ENCODE assay signal across 28 cellular contexts in the genomic region with DNA sequence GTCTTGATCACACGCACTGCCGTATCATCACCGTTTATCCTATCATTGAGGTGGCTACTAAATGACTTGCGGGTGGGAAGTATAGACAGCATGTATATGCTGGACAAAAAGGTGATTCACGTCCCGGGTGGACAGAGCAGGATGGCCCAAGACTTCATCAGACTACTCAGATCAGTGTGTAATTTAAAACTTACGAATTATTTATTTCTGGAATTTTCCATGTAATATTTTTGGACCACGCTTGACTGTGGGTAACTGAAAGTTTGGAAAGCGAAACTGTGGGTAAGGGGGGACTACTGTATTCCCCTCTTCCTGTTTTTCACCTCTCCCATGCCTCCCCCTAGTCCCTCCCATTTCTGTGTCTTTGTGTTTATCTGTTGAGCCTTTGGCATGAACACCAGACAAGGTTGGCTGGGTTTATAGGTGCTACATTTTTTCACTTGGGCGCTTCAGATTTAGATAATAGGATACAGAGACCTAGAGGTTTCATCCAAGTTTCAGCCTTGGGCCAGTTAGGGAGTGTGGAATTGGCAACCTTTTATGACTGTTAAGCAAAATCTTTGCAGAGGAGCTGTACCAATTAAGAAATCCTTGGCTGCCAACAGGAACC. TPM values are rescaled to one million over a fixed set of nuclear protein-coding genes. Genes with fewer than 3 reads are reported as not detected.
A peak's percentile ranks its signal among the peaks of the same experiment; 100 is the strongest.
DNase-seq lines count a peak whose midpoint lies in the region; ATAC-seq and TF ChIP-seq lines count a peak whose summit lies in the region.
"Had no signal": no experiment of that assay in that cellular context is flagged by ENCODE, and none has a peak within 500 bp of the region (broad histone marks: within the 10 kb centered on the region; RNA-seq: fewer than 3 reads in every experiment).

No MANE protein-coding gene starts in this region.

- H4K20me1 ChIP-seq in GM23338 (replicated peaks; ENCODE audit: insufficient read depth): no peaks in the 10 kb centered on the region

- no peaks in the 10 kb centered on the region for H3F3A ChIP-seq in GM23338 (replicated peaks; ENCODE audit: low read depth)

- H3K9me3 ChIP-seq in left ventricle myocardium inferior (replicated peaks): no peaks in the 10 kb centered on the region
- H3K9me3 ChIP-seq in psoas muscle: no peaks in the 10 kb centered on the region
- H3K9me3 ChIP-seq: A549, esophagus squamous epithelium, MG63 had no signal

- H3K4me2 ChIP-seq in GM23338: no peak overlapping the region
- H3K4me2 ChIP-seq: A549 had no signal

- H3K27ac Mint-ChIP-seq in GM23338 (no peak overlapping the region), type B pancreatic cell (no peak overlapping the region)
- H3K27ac Mint-ChIP-seq: activated naive CD4-positive, alpha-beta T cell treated with anti-CD3 and anti-CD28 coated beads for 36 hours; activated T-cell treated with anti-CD3 and anti-CD28 coated beads, Interleukin-2, amount 50 U/mL, for 24 hours; memory B cell; T-helper 1 cell treated with Interleukin-12 subunit alpha and Interleukin-12 subunit beta and Interleukin-4 antibody, amounts not matched to agents 30 μg/mL and 1 μg/mL, for 36 hours had no signal

- H3K4me1 Mint-ChIP-seq in GM23338 (peaks cover 16% of the 10 kb centered on the region), type B pancreatic cell (ENCODE audit: unreplicated experiment) (peaks cover 10% of the 10 kb centered on the region)
- H3K4me1 Mint-ChIP-seq: memory B cell had no signal

- H3K27ac ChIP-seq in GM23338 (ENCODE audit: low read depth) (no peak overlapping the region), VCaP (peak overlapping the region; percentile 28; the same call in 1 of the 2 replicates), left ventricle myocardium inferior (replicated peaks) (peak overlapping the region; percentile 90), psoas muscle (peak overlapping the region; percentile 86)
- H3K27ac ChIP-seq: A549, esophagus squamous epithelium had no signal

- ATAC-seq in GM23338: no peak
- ATAC-seq in psoas muscle: peak in 1 of 4 donors; percentile 1
- ATAC-seq: A549 had no signal

- H3K4me3 Mint-ChIP-seq in GM23338 (no peak overlapping the region), type B pancreatic cell (no peak overlapping the region)
- H3K4me3 Mint-ChIP-seq: activated naive CD4-positive, alpha-beta T cell treated with anti-CD3 and anti-CD28 coated beads for 36 hours; activated T-cell treated with anti-CD3 and anti-CD28 coated beads, Interleukin-2, amount 50 U/mL, for 24 hours; memory B cell; T-helper 1 cell treated with Interleukin-12 subunit alpha and Interleukin-12 subunit beta and Interleukin-4 antibody, amounts not matched to agents 30 μg/mL and 1 μg/mL, for 36 hours had no signal

- intact Hi-C loops in left ventricle myocardium inferior (cut with micrococcal nuclease): no loop called here
- intact Hi-C loops in psoas muscle (cut with DNase I): loop anchor here in 1 of 2 donors (5.0 kb wide), 1 partner anchor 88 kb away; no protein-coding TSS in a partner anchor

- H3K4me1 ChIP-seq in GM23338 (ENCODE audit: insufficient read depth): peaks cover 15% of the 10 kb centered on the region
- H3K4me1 ChIP-seq in left ventricle myocardium inferior: peaks cover 74% of the 10 kb centered on the region
- peaks cover 64% of the 10 kb centered on the region for H3K4me1 ChIP-seq in psoas muscle
- H3K4me1 ChIP-seq: A549, esophagus squamous epithelium had no signal

- H3K9me3 Mint-ChIP-seq in GM23338: no peaks in the 10 kb centered on the region
- no peaks in the 10 kb centered on the region for H3K9me3 Mint-ChIP-seq in type B pancreatic cell
- H3K9me3 Mint-ChIP-seq: activated naive CD4-positive, alpha-beta T cell treated with anti-CD3 and anti-CD28 coated beads for 36 hours; activated T-cell treated with anti-CD3 and anti-CD28 coated beads, Interleukin-2, amount 50 U/mL, for 24 hours; memory B cell; T-helper 1 cell treated with Interleukin-12 subunit alpha and Interleukin-12 subunit beta and Interleukin-4 antibody, amounts not matched to agents 30 μg/mL and 1 μg/mL, for 36 hours had no signal

- H3K4me3 ChIP-seq in GM23338 (no peak overlapping the region), left ventricle myocardium inferior (peak overlapping the region; percentile 22), psoas muscle (no peak overlapping the region)
- H3K4me3 ChIP-seq: A549, esophagus squamous epithelium, MG63 had no signal

- no peaks in the 10 kb centered on the region for H3K9me2 ChIP-seq in GM23338 (ENCODE audit: insufficient read depth)

- H3K36me3 Mint-ChIP-seq in GM23338 (ENCODE audit: low read depth) (no peaks in the 10 kb centered on the region), type B pancreatic cell (no peaks in the 10 kb centered on the region)

- DNase-seq in GM23338 (ENCODE audit: low spot score) (no peak), left ventricle myocardium inferior (no peak), psoas muscle (no peak), cerebellar cortex (ENCODE audit: low spot score) (no peak), type B pancreatic cell (ENCODE audit: extremely low spot score, unreplicated experiment) (no peak), midbrain (lab: John Stamatoyannopoulos, UW) (no peak)
- DNase-seq in activated effector memory CD4-positive, alpha-beta T cell treated with Interleukin-2 at 50 U/mL for 16 hours: no peak
- DNase-seq: activated CD4-positive, alpha-beta T cell treated with anti-CD3 and anti-CD28 coated beads for 4 hours; activated naive CD4-positive, alpha-beta T cell treated with anti-CD3 and anti-CD28 coated beads for 36 hours; activated T-cell treated with anti-CD3 and anti-CD28 coated beads, Interleukin-2, amount 50 U/mL, for 24 hours; DMS79; esophagus squamous epithelium; GF-D8; MG63; NCI-H1694; NCI-H2171; NCI-H524 treated with DMSO at 0.1 percent for 48 hours; stimulated activated CD4-positive, alpha-beta T cell treated with anti-CD3 and anti-CD28 coated beads, Interleukin-12 subunit alpha, Interleukin-12 subunit beta, amount 100 ng/mL, for 4 hours; stimulated activated CD4-positive, alpha-beta T cell treated with anti-CD3 and anti-CD28 coated beads, Interleukin-4, amount 100 ng/mL, for 4 hours; stimulated activated naive CD4-positive, alpha-beta T cell had no signal

- TF ChIP-seq CTCF in GM23338 (conservative IDR thresholded peaks at IDR 0.05; ENCODE audit: low read depth in 2 of 2): no peak
- no peak for TF ChIP-seq CTCF in VCaP (conservative IDR thresholded peaks at IDR 0.05)
- TF ChIP-seq CTCF in left ventricle myocardium inferior (IDR thresholded peaks at IDR 0.05; ENCODE audit: borderline replicate concordance): no peak
- TF ChIP-seq CTCF in psoas muscle (IDR thresholded peaks at IDR 0.05): no peak
- TF ChIP-seq CTCF in type B pancreatic cell (conservative IDR thresholded peaks at IDR 0.05): no peak

- H3K27me3 ChIP-seq in GM23338 (ENCODE audit: insufficient read depth): no peaks in the 10 kb centered on the region
- no peaks in the 10 kb centered on the region for H3K27me3 ChIP-seq in left ventricle myocardium inferior (ENCODE audit: low read depth)
- H3K27me3 ChIP-seq in psoas muscle (ENCODE audit: insufficient read depth in 3 of 3, low read length in 2 of 3): no peaks in the 10 kb centered on the region
- H3K27me3 ChIP-seq: MG63 had no signal

- WGBS in psoas muscle, 3 donors: 47 to 58% (median 50%) methylated on average over 10 of the region's 10 CpGs

- H3K27me3 Mint-ChIP-seq in GM23338 (ENCODE audit: insufficient read depth, low read depth, poor library complexity): peaks cover 4% of the 10 kb centered on the region
- H3K27me3 Mint-ChIP-seq in type B pancreatic cell: no peaks in the 10 kb centered on the region
- H3K27me3 Mint-ChIP-seq: activated T-cell treated with anti-CD3 and anti-CD28 coated beads, Interleukin-2, amount 50 U/mL, for 24 hours had no signal

- H2AFZ ChIP-seq in GM23338: peak overlapping the region; percentile 38; the same call in 1 of the 2 replicates

- no peaks in the 10 kb centered on the region for H3K79me2 ChIP-seq in GM23338 (replicated peaks; ENCODE audit: insufficient read depth)

- H3K36me3 ChIP-seq in GM23338 (ENCODE audit: insufficient read depth) (no peaks in the 10 kb centered on the region), left ventricle myocardium inferior (no peaks in the 10 kb centered on the region), psoas muscle (ENCODE audit: insufficient read depth in 1 of 2, low read depth in 1 of 2) (no peaks in the 10 kb centered on the region)
- H3K36me3 ChIP-seq: esophagus squamous epithelium, MG63 had no signal

TF ChIP-seq in GM23338, 12 proteins besides CTCF, POLR2A, EP300 and RAD21 (continues in another document):
- TF ChIP-seq EZH2 (IDR thresholded peaks at IDR 0.05; ENCODE audit: low read depth, unreplicated experiment): no peak
- TF ChIP-seq STAT1 (IDR thresholded peaks at IDR 0.05; ENCODE audit: unreplicated experiment): no peak
- TF ChIP-seq ETS1 (IDR thresholded peaks at IDR 0.05): no peak
- no peak for TF ChIP-seq CREB1 (CRISPR knock-in tag; IDR thresholded peaks at IDR 0.05; ENCODE audit: low read depth)
- TF ChIP-seq NANOG (IDR thresholded peaks at IDR 0.05; ENCODE audit: borderline replicate concordance): no peak

RNA-seq across cellular contexts. Expression of gene RBM20, which starts 55.8 kb away (rescaled TPM):
- total RNA-seq in GM23338 (2014; rRNA removed; shearing (Covaris generic)): 0.04 and 0.17 TPM in 2 replicates
- polyA plus RNA-seq in GM23338 (2016; fragmentation: Nextera tagmentation; extraction: Ambion mirVana) (0.03 and 0.05 TPM in 2 replicates), psoas muscle (10 to 100 TPM in 1 of 3 donors, 1 to 10 TPM in 2; 1.6 to 11.7 (median 6.7) TPM)
- total RNA-seq in left ventricle myocardium inferior (101 TPM), psoas muscle (10 to 100 TPM; 14.2 to 48.8 (median 25.1) TPM), type B pancreatic cell (ENCODE audit: low replicate concordance) (2.8 and 5.2 TPM in 2 replicates)
- total RNA-seq: bronchial epithelial cell, HT-29, osteoblast had no signal
- polyA plus RNA-seq: BJ had no signal
